In the genomic region with DNA sequence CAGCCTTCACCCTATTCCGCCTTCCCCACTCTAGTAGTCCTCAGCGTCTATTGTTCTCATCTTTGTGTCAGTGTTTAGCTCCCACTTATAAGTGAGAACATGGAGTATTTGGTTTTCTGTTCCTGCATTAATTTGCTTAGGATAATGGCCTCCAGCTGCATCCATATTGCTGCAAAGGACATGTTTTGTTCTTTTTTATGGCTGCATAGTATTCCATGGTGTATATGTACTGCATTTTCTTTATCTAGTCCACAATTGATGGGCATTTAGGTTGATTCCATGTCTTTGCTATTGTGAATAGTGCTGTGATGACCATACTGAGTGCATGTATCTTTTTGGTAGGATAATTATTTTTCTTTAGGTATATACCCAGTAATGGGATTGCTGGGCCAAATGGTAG, we compare ENCODE assay signal across 3 cellular contexts. TPM values are rescaled to one million over a fixed set of nuclear protein-coding genes. Genes with fewer than 3 reads are reported as not detected.
DNase-seq lines count a peak whose midpoint lies in the region; ATAC-seq, FAIRE-seq and TF ChIP-seq lines count a peak whose summit lies in the region.
"Not testable (repeated sequence)": the region's sequence is repeated elsewhere in the genome, so short reads cannot be mapped to it uniquely, and the experiment has no call there.

No MANE protein-coding gene starts in this region.

- not testable (repeated sequence) for H3K4me3 Mint-ChIP-seq in memory B cell

- intact Hi-C loops in K562 (cut with micrococcal nuclease), result not testable (repeated sequence)

- not testable (repeated sequence) for H3K9me3 Mint-ChIP-seq in memory B cell

- not testable (repeated sequence) for BruUV-seq in K562 (replicated peaks; lab: Mats Ljungman, UMichigan)

- not testable (repeated sequence) for H3K4me1 ChIP-seq in HEK293 (ENCODE audit: control insufficient read depth, insufficient read depth, low read length); K562 (replicated peaks in 1 of 2; ENCODE audit: control insufficient read depth in 2 of 2, insufficient read depth in 2 of 2, low read length in 2 of 2)

- H3K27me3 ChIP-seq in K562 (ENCODE audit: control insufficient read depth in 2 of 2, insufficient read depth in 2 of 2, low read length in 2 of 2), result not testable (repeated sequence)

- WGBS in K562 (ENCODE audit: insufficient coverage, low coverage, missing lambda C conversion rate), result 90% methylated on average over 2 of the region's 2 CpGs

- CTCF ChIA-PET in HEK293 (lab: Yijun Ruan, JAX); K562 (lab: Yijun Ruan, JAX; ENCODE audit: low intra/inter-chr PET ratio): not testable (repeated sequence)

- H3K27ac ChIP-seq in HEK293 (ENCODE audit: extremely low read depth, low read depth, low read length); K562 (ENCODE audit: extremely low read depth, low read depth, low read length): not testable (repeated sequence)

- not testable (repeated sequence) for H3K79me2 ChIP-seq in K562 (ENCODE audit: control insufficient read depth, insufficient read depth, low read length)

- H3K9me3 ChIP-seq in HEK293 (ENCODE audit: control insufficient read depth, insufficient read depth, low read depth, low read length); K562 (replicated peaks; ENCODE audit: control insufficient read depth, insufficient read depth, low read depth, low read length): not testable (repeated sequence)

- TF ChIP-seq EP300 in K562 (IDR thresholded peaks at IDR 0.05; ENCODE audit: low read length), result not testable (repeated sequence)

- in situ Hi-C loops in K562 (cut with MboI), result not testable (repeated sequence)

- not testable (repeated sequence) for H3K27me3 Mint-ChIP-seq in memory B cell

- FAIRE-seq in K562 (lab: Jason Lieb, UNC), result not testable (repeated sequence)

- H2AFZ ChIP-seq in K562 (ENCODE audit: low read depth, low read length), result not testable (repeated sequence)

- H4K20me1 ChIP-seq in K562 (replicated peaks; ENCODE audit: control insufficient read depth, insufficient read depth, low read length), result not testable (repeated sequence)

- H3K4me1 Mint-ChIP-seq in memory B cell, result not testable (repeated sequence)

- not testable (repeated sequence) for TF ChIP-seq POLR2A in K562 (conservative IDR thresholded peaks at IDR 0.05)

- H3K9me1 ChIP-seq in K562 (ENCODE audit: control insufficient read depth, insufficient read depth, low read length), result not testable (repeated sequence)

- not testable (repeated sequence) for H3K9ac ChIP-seq in K562 (ENCODE audit: insufficient read depth in 1 of 2, low read depth in 2 of 2, low read length in 2 of 2)

- not testable (repeated sequence) for H3K36me3 Mint-ChIP-seq in memory B cell

- ATAC-seq in K562; memory B cell (ENCODE audit: low read depth): not testable (repeated sequence)

- H3K4me3 ChIP-seq in HEK293 (ENCODE audit: low read depth, low read length); K562: not testable (repeated sequence)

- H3K4me2 ChIP-seq in K562 (ENCODE audit: insufficient read depth, low read length), result not testable (repeated sequence)

- not testable (repeated sequence) for H3K36me3 ChIP-seq in HEK293 (ENCODE audit: control insufficient read depth in 2 of 2, insufficient read depth in 1 of 2, low read length in 2 of 2); K562 (ENCODE audit: control insufficient read depth, insufficient read depth, low read length)

- peak overlapping the region; percentile 41 for H3K27ac Mint-ChIP-seq in memory B cell

- TF ChIP-seq CTCF in HEK293 (tag by site-specific recombination; IDR thresholded peaks at IDR 0.05); K562 (IDR thresholded peaks at IDR 0.05 in 2 of 3, conservative IDR thresholded peaks at IDR 0.05 in 1 of 3; ENCODE audit: insufficient read depth in 2 of 3, low read depth in 1 of 3, low read length in 3 of 3): not testable (repeated sequence)

- POLR2A ChIA-PET in HEK293 (lab: Yijun Ruan, JAX), result not testable (repeated sequence)
- POLR2A ChIA-PET in K562 (lab: Yijun Ruan, JAX), result interaction anchor here (0.6 kb wide), 1 partner anchor 674 kb away, joined by 3 read pairs; no protein-coding TSS in a partner anchor

- DNase-seq in K562 (ENCODE audit: extremely low read depth in 1 of 4, low spot score in 3 of 4); memory B cell (ENCODE audit: low spot score in 2 of 2): not testable (repeated sequence)

- TF ChIP-seq RAD21 in K562 (CRISPR knock-in tag; conservative IDR thresholded peaks at IDR 0.05 in 1 of 2, IDR thresholded peaks at IDR 0.05 in 1 of 2), result not testable (repeated sequence)

TF ChIP-seq in HEK293, 187 proteins besides CTCF, POLR2A, EP300 and RAD21:
- peak; percentile 55; the same call in 1 of the 2 replicates for TF ChIP-seq ZNF146 (tag by site-specific recombination; IDR thresholded peaks at IDR 0.05)

TF ChIP-seq in K562, 482 proteins besides CTCF, POLR2A, EP300 and RAD21:
- peak; percentile 68 for TF ChIP-seq ZNF146 (CRISPR knock-in tag; IDR thresholded peaks at IDR 0.05; ENCODE audit: unreplicated experiment)

RNA-seq across cellular contexts. Expression of gene LARS2, which starts 31.5 kb away (rescaled TPM):
- total RNA-seq in K562 (2011; cell fraction: chromatin; rRNA removed; ENCODE audit: low replicate concordance), result 71.4 and 116 TPM in 2 replicates
- total RNA-seq in K562 (2011; cell fraction: nucleolus; rRNA removed), result 42.0 and 51.1 TPM in 2 replicates
- 50.7 and 70.1 TPM in 2 replicates for total RNA-seq in K562 (2011; cell fraction: nucleoplasm; rRNA removed)
- total RNA-seq in K562 (2014; rRNA removed) (34.8 and 37.7 TPM in 2 replicates), K562 (2014; rRNA removed; fragmentation: Illumina TruSeq; extraction: Trizol) (39.6 and 43.7 TPM in 2 replicates), K562 (2015; rRNA removed; fragmentation: Illumina TruSeq; extraction: Trizol) (37.7 and 39.0 TPM in 2 replicates), K562 (2021) (48.5 and 51.9 TPM in 2 replicates)
- polyA plus RNA-seq in K562 (2011; rRNA removed) (34.9 and 39.7 TPM in 2 replicates), K562 (2014; fragmentation: Illumina TruSeq; extraction: Trizol) (37.1 and 42.5 TPM in 2 replicates), K562 (2014; fragmentation: Nextera tagmentation; extraction: Ambion mirVana) (1 to 10 TPM; 4.9 to 8.4 TPM), K562 (2014; rRNA removed) (22.1 and 28.2 TPM in 2 replicates)
- polyA plus RNA-seq in K562 (2011; cell fraction: cytosol; rRNA removed), result 28.8 and 29.8 TPM in 2 replicates
- polyA plus RNA-seq in K562 (2011; cell fraction: nucleus; rRNA removed), result 58.3 and 84.7 TPM in 2 replicates
- 19.9 and 25.8 TPM in 2 replicates for polyA plus RNA-seq in K562 (2012)
- polyA minus RNA-seq in K562 (2011; rRNA and poly(A)+ RNA removed), result 93.8 and 106 TPM in 2 replicates
- 27.2 and 27.3 TPM in 2 replicates for polyA minus RNA-seq in K562 (2011; cell fraction: cytosol; rRNA and poly(A)+ RNA removed)
- polyA minus RNA-seq in K562 (2011; cell fraction: nucleus; rRNA and poly(A)+ RNA removed), result 47.8 and 66.4 TPM in 2 replicates
